Comparison of ENCODE assay signal across 13 cellular contexts in genomic region chr9:135909371-135909770, GRCh38. TPM values are rescaled to one million over a fixed set of nuclear protein-coding genes. Genes with fewer than 3 reads are reported as not detected.
A peak's percentile ranks its signal among the peaks of the same experiment; 100 is the strongest.
DNase-seq lines count a peak whose midpoint lies in the region; ATAC-seq, FAIRE-seq and TF ChIP-seq lines count a peak whose summit lies in the region.
"Had no signal": no experiment of that assay in that cellular context is flagged by ENCODE, and none has a peak within 500 bp of the region (broad histone marks: within the 10 kb centered on the region; RNA-seq: fewer than 3 reads in every experiment).

No MANE protein-coding gene starts in this region.

- H3K79me2 ChIP-seq in Loucy (ENCODE audit: insufficient read depth, low read length) (peaks cover 47% of the 10 kb centered on the region), astrocyte (ENCODE audit: insufficient read depth, low read length) (peaks cover 54% of the 10 kb centered on the region)

- TF ChIP-seq CTCF in Loucy (conservative IDR thresholded peaks at IDR 0.05; ENCODE audit: low read length): no peak
- no peak for TF ChIP-seq CTCF in astrocyte (IDR thresholded peaks at IDR 0.05; ENCODE audit: insufficient read depth, low read depth, low read length)
- no peak for TF ChIP-seq CTCF in nephron progenitor cell (IDR thresholded peaks at IDR 0.05)
- TF ChIP-seq CTCF in dorsolateral prefrontal cortex (IDR thresholded peaks at IDR 0.05 in 54 of 56, conservative IDR thresholded peaks at IDR 0.05 in 2 of 56; ENCODE audit: low read depth in 1 of 56, partially characterized antibody in 56 of 56): no peak

- FAIRE-seq in astrocyte (lab: Jason Lieb, UNC): no peak
- FAIRE-seq: GM12892 had no signal

- DNase-seq in CD8-positive, alpha-beta memory T cell: no peak
- DNase-seq in astrocyte (ENCODE audit: low read depth) (no peak), nephron progenitor cell (no peak), COLO668 (lab: John Stamatoyannopoulos, UW; ENCODE audit: unreplicated experiment) (no peak), dorsolateral prefrontal cortex (no peak), occipital lobe (lab: John Stamatoyannopoulos, UW) (no peak)
- DNase-seq: activated gamma-delta T cell treated with Interleukin-2 at 50 U/mL for 16 hours; DMS153; NCI-H2107; stimulated activated CD4-positive, alpha-beta T cell treated with anti-CD3 and anti-CD28 coated beads, Interleukin-2, amount 100 ng/mL, for 48 hours had no signal

- H2AFZ ChIP-seq in Loucy (ENCODE audit: low read length) (no peak overlapping the region), astrocyte (ENCODE audit: low read depth, low read length) (no peak overlapping the region)

- peaks cover 10 to 49% (median 29%) of the 10 kb centered on the region in 3 donors for H3K36me3 Mint-ChIP-seq in CD8-positive, alpha-beta memory T cell
- H3K36me3 Mint-ChIP-seq in astrocyte (ENCODE audit: low read depth, unreplicated experiment) (peaks cover 41% of the 10 kb centered on the region), nephron progenitor cell (ENCODE audit: low read depth) (peaks cover 78% of the 10 kb centered on the region)

- no peak overlapping the region for H3K27ac ChIP-seq in CD8-positive, alpha-beta memory T cell (ENCODE audit: low read depth, low read length)
- H3K27ac ChIP-seq in astrocyte (ENCODE audit: low read depth, low read length): no peak overlapping the region
- no peak overlapping the region for H3K27ac ChIP-seq in dorsolateral prefrontal cortex

- peak overlapping the region in 7 of 8 donors; percentile 13 to 97 (median 86) for H3K27ac Mint-ChIP-seq in CD8-positive, alpha-beta memory T cell
- no peak overlapping the region for H3K27ac Mint-ChIP-seq in astrocyte (ENCODE audit: unreplicated experiment)
- no peak overlapping the region for H3K27ac Mint-ChIP-seq in nephron progenitor cell

- no peak for ATAC-seq in GM21423 (IDR thresholded peaks at IDR 0.05; ENCODE audit: unreplicated experiment)

- H3K9me3 Mint-ChIP-seq in CD8-positive, alpha-beta memory T cell: peaks cover 5 to 11% (median 11%) of the 10 kb centered on the region in 5 donors
- H3K9me3 Mint-ChIP-seq in astrocyte (ENCODE audit: unreplicated experiment): peaks cover 25% of the 10 kb centered on the region
- peaks cover 66% of the 10 kb centered on the region for H3K9me3 Mint-ChIP-seq in nephron progenitor cell

- peaks cover 40 to 53% (median 53%) of the 10 kb centered on the region in 3 donors for H3K4me1 Mint-ChIP-seq in CD8-positive, alpha-beta memory T cell
- H3K4me1 Mint-ChIP-seq in astrocyte (ENCODE audit: low read depth, unreplicated experiment) (peaks cover 14% of the 10 kb centered on the region), nephron progenitor cell (peaks cover 36% of the 10 kb centered on the region)

- no peaks in the 10 kb centered on the region for H3F3A ChIP-seq in Loucy (ENCODE audit: low read depth)

- H3K4me2 ChIP-seq in Loucy (ENCODE audit: low read depth, low read length, poor library complexity, severe bottlenecking) (peak overlapping the region; percentile 93), astrocyte (ENCODE audit: low read length) (peak overlapping the region; percentile 91)

- POLR2A ChIA-PET in CD8-positive, alpha-beta memory T cell (lab: Charles Lee): interaction anchor here (0.9 kb wide), 1 partner anchor 51 kb away, joined by 3 read pairs; no protein-coding TSS in a partner anchor

- H3K4me3 ChIP-seq in CD8-positive, alpha-beta memory T cell (ENCODE audit: low read length): peak overlapping the region; percentile 58
- peak overlapping the region; percentile 89 for H3K4me3 ChIP-seq in Loucy (ENCODE audit: low read length, poor library complexity, severe bottlenecking)
- no peak overlapping the region for H3K4me3 ChIP-seq in astrocyte (ENCODE audit: insufficient read depth, low read depth, low read length)
- peak overlapping the region in 17 of 59 donors; percentile 4 to 95 (median 87) for H3K4me3 ChIP-seq in dorsolateral prefrontal cortex

- CTCF ChIA-PET in CD8-positive, alpha-beta memory T cell (lab: Charles Lee): no interaction called here

- peaks cover 33% of the 10 kb centered on the region for H4K20me1 ChIP-seq in Loucy (ENCODE audit: insufficient read depth, low read length, poor library complexity, severe bottlenecking)
- H4K20me1 ChIP-seq in astrocyte (ENCODE audit: insufficient read depth, low read length): peaks cover 49% of the 10 kb centered on the region

- H3K4me3 Mint-ChIP-seq in CD8-positive, alpha-beta memory T cell: peak overlapping the region; percentile 77 to 90 (median 86)
- H3K4me3 Mint-ChIP-seq in astrocyte (ENCODE audit: unreplicated experiment): peak overlapping the region; percentile 86
- peak overlapping the region; percentile 78 for H3K4me3 Mint-ChIP-seq in nephron progenitor cell

- no peaks in the 10 kb centered on the region for H3K27me3 ChIP-seq in CD8-positive, alpha-beta memory T cell (ENCODE audit: insufficient read depth, low read length, poor library complexity, severe bottlenecking)
- H3K27me3 ChIP-seq in Loucy (ENCODE audit: insufficient read depth, low read length, poor library complexity, severe bottlenecking): no peaks in the 10 kb centered on the region
- no peaks in the 10 kb centered on the region for H3K27me3 ChIP-seq in astrocyte (ENCODE audit: insufficient read depth, low read length)
- no peaks in the 10 kb centered on the region for H3K27me3 ChIP-seq in dorsolateral prefrontal cortex

- peak overlapping the region; percentile 82 for H3K9ac ChIP-seq in Loucy (ENCODE audit: low read depth, low read length, poor library complexity, severe bottlenecking)
- no peak overlapping the region for H3K9ac ChIP-seq in astrocyte (ENCODE audit: low read length)

- H3K9me3 ChIP-seq in CD8-positive, alpha-beta memory T cell (ENCODE audit: low read length): peaks cover 2% of the 10 kb centered on the region
- no peaks in the 10 kb centered on the region for H3K9me3 ChIP-seq in Loucy (ENCODE audit: insufficient read depth, low read depth, low read length)
- peaks cover 2% of the 10 kb centered on the region for H3K9me3 ChIP-seq in astrocyte (ENCODE audit: insufficient read depth, low read depth, low read length)

- peaks cover 10% of the 10 kb centered on the region for H3K36me3 ChIP-seq in CD8-positive, alpha-beta memory T cell (ENCODE audit: insufficient read depth, low read length)
- H3K36me3 ChIP-seq in Loucy (ENCODE audit: insufficient read depth, low read length): no peaks in the 10 kb centered on the region; the same call in 1 of the 2 replicates
- H3K36me3 ChIP-seq in astrocyte (ENCODE audit: insufficient read depth, low read length): peaks cover 6% of the 10 kb centered on the region

- H3K9me2 ChIP-seq in Loucy (replicated peaks; ENCODE audit: low read depth, low read length): no peaks in the 10 kb centered on the region

- peaks cover 0 to 2% of the 10 kb centered on the region in 2 donors for H3K27me3 Mint-ChIP-seq in CD8-positive, alpha-beta memory T cell
- H3K27me3 Mint-ChIP-seq in astrocyte (ENCODE audit: low read depth, unreplicated experiment): no peaks in the 10 kb centered on the region
- peaks cover 6% of the 10 kb centered on the region for H3K27me3 Mint-ChIP-seq in nephron progenitor cell (ENCODE audit: low read depth, poor library complexity)

- peaks cover 31% of the 10 kb centered on the region for H3K4me1 ChIP-seq in CD8-positive, alpha-beta memory T cell (ENCODE audit: insufficient read depth, low read length)
- H3K4me1 ChIP-seq in Loucy (ENCODE audit: insufficient read depth, low read length, poor library complexity, severe bottlenecking) (peaks cover 41% of the 10 kb centered on the region), astrocyte (ENCODE audit: insufficient read depth, low read length) (peaks cover 27% of the 10 kb centered on the region)

- intact Hi-C loops in dorsolateral prefrontal cortex (cut with DNase I): loop anchor here in 1 of 2 donors (5.0 kb wide), 2 partner anchors 53 to 208 kb away; partner anchors contain the start of genes TMEM250 and UBAC1

RNA-seq across cellular contexts. Expression of gene CAMSAP1, which starts 2.0 kb away (rescaled TPM):
- 10 to 100 TPM; 30.4 to 33.7 TPM for total RNA-seq in CD8-positive, alpha-beta memory T cell
- 2.2 TPM for polyA plus RNA-seq in CD8-positive, alpha-beta memory T cell
- total RNA-seq in astrocyte (27.3 and 34.8 TPM in 2 replicates), dorsolateral prefrontal cortex (100 to 1,000 TPM in 1 of 120 experiments, 10 to 100 TPM in 119; 59.6 to 100 (median 81.1) TPM), occipital lobe (128 TPM)

RNA-seq across cellular contexts. Expression of gene UBAC1, which starts 51.8 kb away (rescaled TPM):
- 10 to 100 TPM; 36.3 to 38.1 TPM for total RNA-seq in CD8-positive, alpha-beta memory T cell
- polyA plus RNA-seq in CD8-positive, alpha-beta memory T cell: 27.1 TPM
- 31.8 and 32.5 TPM in 2 replicates for total RNA-seq in astrocyte
- 10 to 100 TPM; 42.5 to 80.5 (median 55.0) TPM for total RNA-seq in dorsolateral prefrontal cortex
- total RNA-seq in occipital lobe: 32.8 TPM

Comparison
In these comparisons a context has a peak if more than half of its experiments do, and no peak if none do; other contexts are left out.
1. H3K27ac Mint-ChIP-seq: peak in CD8-positive, alpha-beta memory T cell (7 of 8); none in astrocyte (single experiment) and nephron progenitor cell (single experiment).
2. Peak in every context shown above with its lines, with median percentiles within 50 percentile points of each other: H3K4me3 Mint-ChIP-seq.